Comparison of ENCODE assay signal across 21 cellular contexts in genomic region chr2:156753766-156754165, GRCh38.
DNase-seq lines count a peak whose midpoint lies in the region; ATAC-seq lines count a peak whose summit lies in the region.
"Had no signal": no experiment of that assay in that cellular context is flagged by ENCODE, and none has a peak within 500 bp of the region (broad histone marks: within the 10 kb centered on the region; RNA-seq: fewer than 3 reads in every experiment).

No MANE protein-coding gene starts in this region.

- no peak for ATAC-seq in GM18909 (IDR thresholded peaks at IDR 0.05; ENCODE audit: poor library complexity, unreplicated experiment)
- ATAC-seq: GM12878 had no signal

- DNase-seq in NCI-H226 (peak; percentile 56), amniotic epithelial cell (ENCODE audit: low read depth) (peak; percentile 55), HCEC 1CT (no peak), hepatic stellate cell (ENCODE audit: low spot score) (no peak)
- DNase-seq: 8988T; ACHN; BE2C; C1 segment of cervical spinal cord; CD4-positive, alpha-beta memory T cell; CD4-positive, CD25-positive, alpha-beta regulatory T cell; CD8-positive, alpha-beta memory T cell; COR-L47; DMS 273 treated with DMSO at 0.1 percent for 48 hours; DMS153; DMS53; DMS79; DND-41; EL; GDM1 had no signal

Comparison
In these comparisons a context has a peak if more than half of its experiments do, and no peak if none do; other contexts are left out.
1. DNase-seq: peak in NCI-H226 (single experiment) and amniotic epithelial cell (single experiment); none in HCEC 1CT (single experiment) and hepatic stellate cell (single experiment).